8 cellular contexts compared by ENCODE assay signal in the genomic region with DNA sequence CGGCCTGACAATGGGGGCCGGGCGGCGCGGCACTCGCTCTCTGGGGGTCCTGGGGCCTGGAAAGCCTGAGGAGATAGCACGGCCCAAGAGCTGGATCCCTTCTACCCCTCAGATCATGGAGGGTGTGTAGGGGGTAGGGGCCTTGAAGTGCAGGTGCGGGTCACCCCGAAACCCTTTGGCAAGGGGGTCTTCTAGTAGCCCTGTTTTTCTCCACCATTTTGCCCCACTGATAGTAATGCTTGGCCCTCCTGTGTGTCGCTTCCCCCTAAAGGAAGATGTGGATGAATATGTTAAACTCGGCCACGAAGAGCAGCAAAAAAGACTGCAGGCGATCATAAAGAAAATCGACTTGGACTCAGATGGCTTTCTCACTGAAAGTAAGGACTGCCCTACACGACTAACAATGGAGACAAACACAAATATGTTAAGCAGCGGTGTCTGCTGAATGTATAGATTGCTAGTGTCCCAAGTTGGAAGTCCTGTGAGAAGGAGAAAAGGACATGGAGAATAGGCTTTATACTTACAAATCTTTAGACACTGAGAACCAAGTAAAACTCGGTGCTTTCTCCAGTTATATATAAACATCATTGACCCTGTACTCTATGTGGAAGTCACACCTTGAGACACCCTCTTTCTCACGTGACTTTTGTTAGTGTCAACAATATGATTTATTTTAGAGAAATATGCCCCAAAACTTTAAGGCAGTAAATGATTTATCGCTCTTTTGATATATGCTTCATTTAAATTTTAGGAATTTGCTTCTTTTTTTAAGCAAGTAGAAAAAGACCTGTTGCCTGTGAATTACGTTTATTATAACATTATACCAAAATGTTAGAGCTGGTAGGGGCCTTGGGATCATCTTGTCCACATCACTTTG. TPM values are rescaled to one million over a fixed set of nuclear protein-coding genes. Genes with fewer than 3 reads are reported as not detected.
DNase-seq lines count a peak whose midpoint lies in the region; ATAC-seq and TF ChIP-seq lines count a peak whose summit lies in the region.

No MANE protein-coding gene starts in this region.

- H3K27me3 ChIP-seq in hepatocyte (no peaks in the 10 kb centered on the region), smooth muscle cell (ENCODE audit: low read depth) (no peaks in the 10 kb centered on the region)

- H3K27ac Mint-ChIP-seq in activated CD8-positive, alpha-beta T cell treated with anti-CD3 and anti-CD28 coated beads, Interleukin-2, amount 10 ng/mL, durations not matched to agents 7 days and 5 days: peak overlapping the region; percentile 76

- H3K4me1 Mint-ChIP-seq in activated CD8-positive, alpha-beta T cell treated with anti-CD3 and anti-CD28 coated beads, Interleukin-2, amount 10 ng/mL, durations not matched to agents 7 days and 5 days (ENCODE audit: low read depth): peaks cover 46% of the 10 kb centered on the region

- TF ChIP-seq CTCF in hepatocyte (IDR thresholded peaks at IDR 0.05; ENCODE audit: poor library complexity) (no peak), smooth muscle cell (IDR thresholded peaks at IDR 0.05; ENCODE audit: borderline replicate concordance, insufficient read depth, poor library complexity, severe bottlenecking) (no peak)

- 12% methylated on average over 20 of the region's 20 CpGs for WGBS in hepatocyte (ENCODE audit: low lambda C conversion rate, missing lambda C conversion rate)
- WGBS in smooth muscle cell (ENCODE audit: low lambda C conversion rate): 17% methylated on average over 17 of the region's 20 CpGs

- H3K4me2 ChIP-seq in hepatocyte (peak overlapping the region; percentile 88), smooth muscle cell (peak overlapping the region; percentile 98)

- H3K36me3 ChIP-seq in hepatocyte (replicated peaks; ENCODE audit: insufficient read depth, low read depth): no peaks in the 10 kb centered on the region
- H3K36me3 ChIP-seq in smooth muscle cell (ENCODE audit: low read depth): no peaks in the 10 kb centered on the region

- H3K36me3 Mint-ChIP-seq in activated CD8-positive, alpha-beta T cell treated with anti-CD3 and anti-CD28 coated beads, Interleukin-2, amount 10 ng/mL, durations not matched to agents 7 days and 5 days (ENCODE audit: low read depth): peaks cover 33% of the 10 kb centered on the region

- peak overlapping the region; percentile 82 for H3K4me3 Mint-ChIP-seq in activated CD8-positive, alpha-beta T cell treated with anti-CD3 and anti-CD28 coated beads, Interleukin-2, amount 10 ng/mL, durations not matched to agents 7 days and 5 days

- H3K79me2 ChIP-seq in hepatocyte (peaks cover 37% of the 10 kb centered on the region), smooth muscle cell (ENCODE audit: low read depth) (peaks cover 19% of the 10 kb centered on the region)

- DNase-seq in Caki2 (ENCODE audit: low read depth) (peak; percentile 17), hepatocyte (ENCODE audit: low spot score) (no peak), smooth muscle cell (lab: John Stamatoyannopoulos, UW; ENCODE audit: unreplicated experiment) (no peak), putamen (ENCODE audit: low spot score) (no peak)
- DNase-seq in activated CD8-positive, alpha-beta T cell treated with anti-CD3 and anti-CD28 coated beads, Interleukin-2, amount 10 ng/mL, durations not matched to agents 7 days and 5 days: peak; percentile 30

- H4K20me1 ChIP-seq in hepatocyte (ENCODE audit: insufficient read depth, poor library complexity, severe bottlenecking): no peaks in the 10 kb centered on the region
- H4K20me1 ChIP-seq in smooth muscle cell (ENCODE audit: low read depth): peaks cover 7% of the 10 kb centered on the region

- peaks cover 11% of the 10 kb centered on the region for H3K27me3 Mint-ChIP-seq in activated CD8-positive, alpha-beta T cell treated with anti-CD3 and anti-CD28 coated beads, Interleukin-2, amount 10 ng/mL, durations not matched to agents 7 days and 5 days (ENCODE audit: low read depth)

- H3K27ac ChIP-seq in hepatocyte (peak overlapping the region; percentile 92), smooth muscle cell (ENCODE audit: low read depth) (peak overlapping the region; percentile 51)

- no peaks in the 10 kb centered on the region for H3K9me3 ChIP-seq in hepatocyte (ENCODE audit: low read depth)
- H3K9me3 ChIP-seq in smooth muscle cell (replicated peaks; ENCODE audit: low read depth): no peaks in the 10 kb centered on the region

- peak overlapping the region; percentile 83 for H3K9ac ChIP-seq in smooth muscle cell (ENCODE audit: low read depth)

- H3K4me1 ChIP-seq in hepatocyte (ENCODE audit: insufficient read depth) (peaks cover 7% of the 10 kb centered on the region), smooth muscle cell (ENCODE audit: low read depth) (peaks cover 44% of the 10 kb centered on the region)

- H3F3A ChIP-seq in smooth muscle cell (ENCODE audit: low read depth): no peaks in the 10 kb centered on the region

- ATAC-seq in HG02840 (IDR thresholded peaks at IDR 0.05; ENCODE audit: low FRiP score, unreplicated experiment) (peak; percentile 11), GM18907 (IDR thresholded peaks at IDR 0.05; ENCODE audit: unreplicated experiment) (no peak), HG03521 (IDR thresholded peaks at IDR 0.05; ENCODE audit: unreplicated experiment) (no peak)
- no peak for ATAC-seq in activated CD8-positive, alpha-beta T cell treated with anti-CD3 and anti-CD28 coated beads, Interleukin-2, amount 10 ng/mL, durations not matched to agents 7 days and 5 days

- in situ Hi-C loops in Caki2 (cut with HindIII; ENCODE audit: low pct_unique_long_range_greater_than_20kb, low sequenced_read_pairs): no loop called here

- H3K9me3 Mint-ChIP-seq in activated CD8-positive, alpha-beta T cell treated with anti-CD3 and anti-CD28 coated beads, Interleukin-2, amount 10 ng/mL, durations not matched to agents 7 days and 5 days (ENCODE audit: insufficient read depth): no peaks in the 10 kb centered on the region

- no peaks in the 10 kb centered on the region for H3K9me2 ChIP-seq in hepatocyte (replicated peaks; ENCODE audit: insufficient read depth)

- H3K4me3 ChIP-seq in hepatocyte (peak overlapping the region; percentile 75), smooth muscle cell (peak overlapping the region; percentile 90)

- CTCF ChIA-PET in activated CD8-positive, alpha-beta T cell treated with anti-CD3 and anti-CD28 coated beads, Interleukin-2, amount 10 ng/mL, durations not matched to agents 7 days and 5 days (lab: Charles Lee): interaction anchor here (1.0 to 1.8 kb wide), 5 partner anchors 10 to 611 kb away, joined by 3 to 5 read pairs (median 3); no protein-coding TSS in a partner anchor

- peak overlapping the region; percentile 70 for H2AFZ ChIP-seq in hepatocyte
- H2AFZ ChIP-seq in smooth muscle cell (ENCODE audit: low read depth): peak overlapping the region; percentile 94

- POLR2A ChIA-PET in activated CD8-positive, alpha-beta T cell treated with anti-CD3 and anti-CD28 coated beads, Interleukin-2, amount 10 ng/mL, durations not matched to agents 7 days and 5 days (lab: Charles Lee): interaction anchor here (0.6 to 1.2 kb wide), 3 partner anchors 15 to 93 kb away, joined by 3 to 4 read pairs (median 4); no protein-coding TSS in a partner anchor

RNA-seq across cellular contexts. Expression of a gene that starts 0.8 kb away (rescaled TPM):
- 76.2 and 121 TPM in 2 replicates for total RNA-seq in Caki2 (2014; rRNA removed; shearing (Covaris generic); ENCODE audit: low replicate concordance)
- 10 to 100 TPM; 28.7 to 31.8 TPM for total RNA-seq in activated CD8-positive, alpha-beta T cell treated with anti-CD3 and anti-CD28 coated beads, Interleukin-2, amount 10 ng/mL, durations not matched to agents 7 days and 5 days
- 147 and 153 TPM in 2 replicates for total RNA-seq in hepatocyte
- polyA plus RNA-seq in hepatocyte: 132 and 144 TPM in 2 replicates
- total RNA-seq in smooth muscle cell: 200 and 230 TPM in 2 replicates
- 146 and 190 TPM in 2 replicates for polyA plus RNA-seq in smooth muscle cell

RNA-seq across cellular contexts. Expression of a gene that starts 27.2 kb away (rescaled TPM):
- 4.6 and 5.7 TPM in 2 replicates for total RNA-seq in Caki2 (2014; rRNA removed; shearing (Covaris generic); ENCODE audit: low replicate concordance)
- 10 to 100 TPM; 29.0 to 32.2 TPM for total RNA-seq in activated CD8-positive, alpha-beta T cell treated with anti-CD3 and anti-CD28 coated beads, Interleukin-2, amount 10 ng/mL, durations not matched to agents 7 days and 5 days
- total RNA-seq in hepatocyte (23.4 and 27.4 TPM in 2 replicates), smooth muscle cell (34.3 and 36.3 TPM in 2 replicates)
- polyA plus RNA-seq in hepatocyte (20.8 and 37.3 TPM in 2 replicates), smooth muscle cell (6.6 and 13.2 TPM in 2 replicates)

Comparison
In these comparisons a context has a peak if more than half of its experiments do, and no peak if none do; other contexts are left out.
1. DNase-seq: peak in Caki2 (single experiment) and activated CD8-positive, alpha-beta T cell treated with anti-CD3 and anti-CD28 coated beads, Interleukin-2, amount 10 ng/mL, durations not matched to agents 7 days and 5 days (single experiment); none in hepatocyte (single experiment), smooth muscle cell (single experiment) and putamen (single experiment).